9 cellular contexts compared by ENCODE assay signal in the genomic region with DNA sequence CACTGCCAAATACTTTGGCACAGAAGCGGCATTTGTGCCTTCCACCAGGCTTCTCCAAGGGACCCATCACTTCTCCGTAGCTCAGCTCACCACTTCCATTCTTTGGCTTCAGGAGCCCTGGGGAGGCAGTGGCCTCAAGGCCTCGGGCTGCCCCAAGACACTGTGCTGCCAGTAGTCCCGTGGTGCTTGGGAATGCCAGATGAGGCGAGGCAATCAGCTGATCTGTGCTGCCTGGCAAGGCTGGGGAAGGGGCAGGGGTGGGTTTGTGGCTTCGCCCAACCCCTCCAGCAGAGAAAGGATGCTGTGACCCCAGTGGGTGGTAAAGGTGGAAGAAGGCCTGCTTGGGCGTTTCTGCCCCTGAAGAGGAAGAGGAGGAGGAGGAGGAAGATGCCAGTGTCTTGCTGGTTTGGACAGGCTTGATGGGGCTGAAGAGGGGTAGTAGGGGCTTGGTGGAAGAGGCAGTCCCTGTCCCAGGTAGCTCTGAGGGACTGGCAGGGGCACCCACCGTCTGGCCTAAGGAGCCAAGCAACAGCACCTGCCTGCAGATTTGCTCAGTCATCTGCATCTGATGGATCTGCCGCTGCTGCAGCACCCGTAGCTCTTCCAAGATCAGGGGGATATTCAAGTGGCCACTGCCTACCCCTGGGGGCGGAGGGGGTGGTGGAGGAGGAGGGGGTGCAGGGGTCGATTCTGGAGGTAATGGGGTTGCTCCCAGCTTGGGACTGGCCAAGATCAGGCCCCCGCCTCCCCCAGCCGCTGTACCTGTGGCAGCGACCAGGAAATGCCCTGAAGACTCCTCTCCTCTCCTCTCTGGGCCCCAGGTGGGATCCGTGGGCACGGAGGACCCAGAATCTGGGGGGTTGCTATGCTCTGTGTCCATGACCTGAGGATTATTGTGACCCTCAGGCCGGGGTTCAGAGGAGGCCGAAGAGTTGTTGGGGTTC. TPM values are rescaled to one million over a fixed set of nuclear protein-coding genes. Genes with fewer than 3 reads are reported as not detected.
DNase-seq lines count a peak whose midpoint lies in the region; ATAC-seq and TF ChIP-seq lines count a peak whose summit lies in the region.
"Had no signal": no experiment of that assay in that cellular context is flagged by ENCODE, and none has a peak within 500 bp of the region (broad histone marks: within the 10 kb centered on the region; RNA-seq: fewer than 3 reads in every experiment).

No MANE protein-coding gene starts in this region.

- H3K9me3 Mint-ChIP-seq in Calu3 (ENCODE audit: low read depth, unreplicated experiment) (no peaks in the 10 kb centered on the region), progenitor cell of endocrine pancreas (ENCODE audit: low read depth) (no peaks in the 10 kb centered on the region)

- no peak overlapping the region for H3K27ac ChIP-seq in SJCRH30
- no peak overlapping the region for H3K27ac ChIP-seq in fibroblast of lung (ENCODE audit: insufficient read depth, low read length)

- H3K27me3 ChIP-seq in SJCRH30 (no peaks in the 10 kb centered on the region), fibroblast of lung (ENCODE audit: control insufficient read depth, insufficient read depth, low read length) (no peaks in the 10 kb centered on the region)

- H3K9ac ChIP-seq in fibroblast of lung (ENCODE audit: insufficient read depth, low read length), result no peak overlapping the region

- H2AFZ ChIP-seq in fibroblast of lung (ENCODE audit: low read length), result no peak overlapping the region

- peaks cover 10% of the 10 kb centered on the region for H3K4me1 ChIP-seq in SJCRH30
- H3K4me1 ChIP-seq in fibroblast of lung (ENCODE audit: control insufficient read depth, extremely low read depth, insufficient read depth, low read length), result no peaks in the 10 kb centered on the region

- DNase-seq in Calu3 (no peak), SJCRH30 (no peak), fibroblast of lung (ENCODE audit: low read depth in 2 of 2) (no peak), progenitor cell of endocrine pancreas (ENCODE audit: low spot score, unreplicated experiment) (no peak), HK-2 (ENCODE audit: unreplicated experiment) (no peak), dermis blood vessel endothelial cell (no peak), middle frontal gyrus (ENCODE audit: extremely low spot score, low spot score) (no peak)
- DNase-seq: stimulated activated CD4-positive, alpha-beta T cell treated with anti-CD3 and anti-CD28 coated beads, Interleukin-1b, Interleukin-23, amount 100 ng/mL, for 48 hours had no signal

- peak overlapping the region; percentile 72 for H3K4me3 Mint-ChIP-seq in Calu3 (ENCODE audit: low read depth, unreplicated experiment)
- H3K4me3 Mint-ChIP-seq in progenitor cell of endocrine pancreas (ENCODE audit: low read depth), result peak overlapping the region; percentile 83

- BruUV-seq in Calu3 (replicated peaks; lab: Mats Ljungman, UMichigan), result no TSS peak

- no peaks in the 10 kb centered on the region for H3K79me2 ChIP-seq in fibroblast of lung (ENCODE audit: control insufficient read depth, insufficient read depth, low read length)

- H3K4me2 ChIP-seq in fibroblast of lung (ENCODE audit: extremely low read depth, insufficient read depth, low read length), result peak overlapping the region; percentile 66

- H3K4me1 Mint-ChIP-seq in Calu3 (ENCODE audit: low read depth, unreplicated experiment) (no peaks in the 10 kb centered on the region), progenitor cell of endocrine pancreas (ENCODE audit: low read depth) (peaks cover 50% of the 10 kb centered on the region)

- H3K36me3 Mint-ChIP-seq in Calu3 (ENCODE audit: insufficient read depth, unreplicated experiment) (peaks cover 11% of the 10 kb centered on the region), progenitor cell of endocrine pancreas (ENCODE audit: insufficient read depth) (peaks cover 24% of the 10 kb centered on the region)

- H3K27ac Mint-ChIP-seq in Calu3 (ENCODE audit: unreplicated experiment), result no peak overlapping the region
- peak overlapping the region; percentile 79 for H3K27ac Mint-ChIP-seq in progenitor cell of endocrine pancreas

- TF ChIP-seq CTCF in Calu3 (IDR thresholded peaks at IDR 0.05; ENCODE audit: unreplicated experiment) (no peak), fibroblast of lung (conservative IDR thresholded peaks at IDR 0.05 in 1 of 2, IDR thresholded peaks at IDR 0.05 in 1 of 2; ENCODE audit: low read depth in 1 of 2, low read length in 2 of 2) (no peak), progenitor cell of endocrine pancreas (IDR thresholded peaks at IDR 0.05; ENCODE audit: unreplicated experiment) (no peak)

- H3K27me3 Mint-ChIP-seq in Calu3 (ENCODE audit: unreplicated experiment) (peaks cover 23% of the 10 kb centered on the region), progenitor cell of endocrine pancreas (no peaks in the 10 kb centered on the region)

- no peak for ATAC-seq in GM21381 (IDR thresholded peaks at IDR 0.05; ENCODE audit: unreplicated experiment)

- no peaks in the 10 kb centered on the region for H3K36me3 ChIP-seq in SJCRH30
- no peaks in the 10 kb centered on the region for H3K36me3 ChIP-seq in fibroblast of lung (ENCODE audit: control insufficient read depth, insufficient read depth, low read length)

- CTCF ChIA-PET in Calu3 (lab: Charles Lee), result no interaction called here

- intact Hi-C loops in Calu3 (cut with micrococcal nuclease; ENCODE audit: unreplicated experiment), result no loop called here

- H3K9me3 ChIP-seq in SJCRH30 (replicated peaks) (no peaks in the 10 kb centered on the region), fibroblast of lung (ENCODE audit: control insufficient read depth, insufficient read depth, low read depth, low read length) (no peaks in the 10 kb centered on the region)

- no peaks in the 10 kb centered on the region for H4K20me1 ChIP-seq in fibroblast of lung (ENCODE audit: control insufficient read depth, extremely low read depth, insufficient read depth, low read length)

- peak overlapping the region; percentile 88 for H3K4me3 ChIP-seq in SJCRH30
- peak overlapping the region; percentile 19 to 71 (median 56) for H3K4me3 ChIP-seq in fibroblast of lung (replicated peaks in 1 of 4; ENCODE audit: control extremely low read depth in 1 of 4, insufficient read depth in 1 of 4, low read depth in 3 of 4, low read length in 4 of 4)

RNA-seq across cellular contexts. Expression of gene SALL2, which starts 1.3 kb away (rescaled TPM):
- total RNA-seq in Calu3 (2022), result 3.5 and 3.9 TPM in 2 replicates
- total RNA-seq in SJCRH30 (2014; rRNA removed; shearing (Covaris generic)), result 16.4 and 19.7 TPM in 2 replicates
- total RNA-seq in fibroblast of lung, result 3.1 and 3.5 TPM in 2 replicates
- polyA plus RNA-seq in fibroblast of lung, result 3.9 and 6.1 TPM in 2 replicates
- polyA plus RNA-seq in fibroblast of lung (2012), result 5.0 and 8.0 TPM in 2 replicates
- polyA minus RNA-seq in fibroblast of lung (ENCODE audit: low replicate concordance), result 14.7 and 22.0 TPM in 2 replicates
- 83.5 and 89.2 TPM in 2 replicates for total RNA-seq in progenitor cell of endocrine pancreas
- total RNA-seq in dermis blood vessel endothelial cell, result 0.85 and 2.3 TPM in 2 replicates

RNA-seq across cellular contexts. Expression of gene METTL3, which starts 13.7 kb away (rescaled TPM):
- total RNA-seq in Calu3 (2022) (40.5 and 42.2 TPM in 2 replicates), fibroblast of lung (54.4 and 59.9 TPM in 2 replicates), progenitor cell of endocrine pancreas (82.6 and 82.7 TPM in 2 replicates), dermis blood vessel endothelial cell (63.9 and 112 TPM in 2 replicates)
- 55.1 and 56.5 TPM in 2 replicates for total RNA-seq in SJCRH30 (2014; rRNA removed; shearing (Covaris generic))
- 39.2 and 44.0 TPM in 2 replicates for polyA plus RNA-seq in fibroblast of lung
- 22.2 and 29.1 TPM in 2 replicates for polyA plus RNA-seq in fibroblast of lung (2012)
- polyA minus RNA-seq in fibroblast of lung (ENCODE audit: low replicate concordance), result 71.9 and 80.8 TPM in 2 replicates

RNA-seq across cellular contexts. Expression of gene TOX4, which starts 47.9 kb away (rescaled TPM):
- total RNA-seq in Calu3 (2022) (77.4 and 78.0 TPM in 2 replicates), fibroblast of lung (19.8 and 30.6 TPM in 2 replicates), progenitor cell of endocrine pancreas (65.1 and 71.8 TPM in 2 replicates), dermis blood vessel endothelial cell (26.7 and 66.9 TPM in 2 replicates)
- 26.4 and 27.7 TPM in 2 replicates for total RNA-seq in SJCRH30 (2014; rRNA removed; shearing (Covaris generic))
- 86.1 and 92.5 TPM in 2 replicates for polyA plus RNA-seq in fibroblast of lung
- polyA plus RNA-seq in fibroblast of lung (2012), result 69.0 and 72.8 TPM in 2 replicates
- polyA minus RNA-seq in fibroblast of lung (ENCODE audit: low replicate concordance), result 85.6 and 162 TPM in 2 replicates

RNA-seq across cellular contexts. Expression of gene RAB2B, which starts 48.1 kb away (rescaled TPM):
- 25.2 and 25.4 TPM in 2 replicates for total RNA-seq in Calu3 (2022)
- 25.0 and 26.3 TPM in 2 replicates for total RNA-seq in SJCRH30 (2014; rRNA removed; shearing (Covaris generic))
- 22.3 and 31.7 TPM in 2 replicates for total RNA-seq in fibroblast of lung
- polyA plus RNA-seq in fibroblast of lung, result 17.6 and 27.8 TPM in 2 replicates
- polyA plus RNA-seq in fibroblast of lung (2012), result 14.3 and 15.7 TPM in 2 replicates
- polyA minus RNA-seq in fibroblast of lung (ENCODE audit: low replicate concordance), result 4.4 and 12.7 TPM in 2 replicates
- 41.0 and 45.2 TPM in 2 replicates for total RNA-seq in progenitor cell of endocrine pancreas
- total RNA-seq in dermis blood vessel endothelial cell, result 34.5 and 40.5 TPM in 2 replicates

RNA-seq across cellular contexts. Expression of gene OR10G3, which starts 55.0 kb away (rescaled TPM):
- not detected in 2 replicates for total RNA-seq in Calu3 (2022)
- total RNA-seq in SJCRH30 (2014; rRNA removed; shearing (Covaris generic)), result not detected in 2 replicates
- not detected in 2 replicates for total RNA-seq in fibroblast of lung
- polyA plus RNA-seq in fibroblast of lung, result not detected in 2 replicates
- not detected in 2 replicates for polyA plus RNA-seq in fibroblast of lung (2012)
- polyA minus RNA-seq in fibroblast of lung (ENCODE audit: low replicate concordance), result not detected in 2 replicates
- total RNA-seq in progenitor cell of endocrine pancreas, result not detected in 2 replicates
- total RNA-seq in dermis blood vessel endothelial cell, result not detected in 2 replicates
